18 cellular contexts compared by ENCODE assay signal in genomic region chr1:231943084-231943483, GRCh38.
DNase-seq lines count a peak whose midpoint lies in the region; ATAC-seq and TF ChIP-seq lines count a peak whose summit lies in the region.
"Had no signal": no experiment of that assay in that cellular context is flagged by ENCODE, and none has a peak within 500 bp of the region (broad histone marks: within the 10 kb centered on the region; RNA-seq: fewer than 3 reads in every experiment).

No MANE protein-coding gene starts in this region.

- H3K36me3 ChIP-seq in SJCRH30, result no peaks in the 10 kb centered on the region
- no peaks in the 10 kb centered on the region for H3K36me3 ChIP-seq in neural progenitor cell
- H3K36me3 ChIP-seq: HAP-1 had no signal

- H3F3A ChIP-seq in neural progenitor cell (ENCODE audit: low read depth), result no peaks in the 10 kb centered on the region

- no peak overlapping the region for H3K4me2 ChIP-seq in neural progenitor cell
- H3K4me2 ChIP-seq: GM23338 had no signal

- H3K27me3 ChIP-seq in SJCRH30 (no peaks in the 10 kb centered on the region), neural progenitor cell (no peaks in the 10 kb centered on the region)

- H2AFZ ChIP-seq in neural progenitor cell (replicated peaks), result no peak overlapping the region
- H2AFZ ChIP-seq: GM23338 had no signal

- peak in 1 of 2 experiments; percentile 20 for DNase-seq in SJCRH30
- peak; percentile 52 for DNase-seq in myocyte (ENCODE audit: low read depth)
- no peak for DNase-seq in neural progenitor cell (ENCODE audit: low spot score)
- no peak for DNase-seq in HK-2 (ENCODE audit: unreplicated experiment)
- no peak for DNase-seq in NCI-H446 treated with DMSO at 0.1 percent for 48 hours (lab: John Stamatoyannopoulos, UW)
- DNase-seq: C1 segment of cervical spinal cord; Caco-2; CD4-positive, CD25-positive, alpha-beta regulatory T cell; CD8-positive, alpha-beta T cell; DMS153; DMS79; EL; GDM1 had no signal

- H3K27ac ChIP-seq in SJCRH30 (peak overlapping the region; percentile 87), neural progenitor cell (no peak overlapping the region)

- H3K4me3 Mint-ChIP-seq in neural progenitor cell, result peak overlapping the region; percentile 17
- H3K4me3 Mint-ChIP-seq: CD4-positive, CD25-positive, alpha-beta regulatory T cell; CD8-positive, alpha-beta T cell; GM23338 had no signal

- no peaks in the 10 kb centered on the region for H4K20me1 ChIP-seq in neural progenitor cell (ENCODE audit: low read depth)

- H3K79me2 ChIP-seq in neural progenitor cell (ENCODE audit: low read depth), result no peaks in the 10 kb centered on the region

- peaks cover 50% of the 10 kb centered on the region for H3K4me1 Mint-ChIP-seq in neural progenitor cell

- H3K27me3 Mint-ChIP-seq in neural progenitor cell (ENCODE audit: insufficient read depth, low read depth), result peaks cover 6% of the 10 kb centered on the region
- H3K27me3 Mint-ChIP-seq: CD4-positive, CD25-positive, alpha-beta regulatory T cell had no signal

- H3K4me1 ChIP-seq in SJCRH30, result peaks cover 35% of the 10 kb centered on the region
- H3K4me1 ChIP-seq in neural progenitor cell, result peaks cover 9% of the 10 kb centered on the region
- H3K4me1 ChIP-seq: Caco-2, HAP-1 had no signal

- H3K27ac Mint-ChIP-seq in neural progenitor cell, result peak overlapping the region; percentile 82
- H3K27ac Mint-ChIP-seq: CD8-positive, alpha-beta T cell; GM23338 had no signal

- peaks cover 7% of the 10 kb centered on the region for H3K36me3 Mint-ChIP-seq in neural progenitor cell

- H3K9me3 Mint-ChIP-seq in neural progenitor cell, result peaks cover 25% of the 10 kb centered on the region

- no peak for ATAC-seq in GM18909 (IDR thresholded peaks at IDR 0.05; ENCODE audit: poor library complexity, unreplicated experiment)
- ATAC-seq in GM18520 (IDR thresholded peaks at IDR 0.05; ENCODE audit: unreplicated experiment), result no peak
- ATAC-seq: CD8-positive, alpha-beta T cell; GM12878; GM23338 had no signal

- TF ChIP-seq CTCF in neural progenitor cell (IDR thresholded peaks at IDR 0.05), result no peak

- no peak overlapping the region for H3K9ac ChIP-seq in neural progenitor cell

- H3K9me3 ChIP-seq in SJCRH30 (replicated peaks) (no peaks in the 10 kb centered on the region; the same call in 1 of the 2 replicates), neural progenitor cell (ENCODE audit: low read depth) (no peaks in the 10 kb centered on the region)
- H3K9me3 ChIP-seq: Caco-2, HAP-1 had no signal

- H3K4me3 ChIP-seq in SJCRH30 (peak overlapping the region; percentile 6; the same call in 1 of the 2 replicates), neural progenitor cell (no peak overlapping the region)
- H3K4me3 ChIP-seq: GM12878, GM23338, HAP-1 had no signal
